In genomic region chr10:2915412-2915811, GRCh38 we compare ENCODE assay signal across 2 cellular contexts.
TF ChIP-seq lines count a peak whose summit lies in the region.

No MANE protein-coding gene starts in this region.

TF ChIP-seq in IMR-90, 13 proteins besides CTCF, POLR2A, EP300 and RAD21:
- TF ChIP-seq NFE2L2 (IDR thresholded peaks at IDR 0.05; ENCODE audit: low read depth, low read length) (no peak), ELK1 (IDR thresholded peaks at IDR 0.05; ENCODE audit: borderline replicate concordance, low read depth, low read length) (no peak), BHLHE40 (IDR thresholded peaks at IDR 0.05; ENCODE audit: low read depth, low read length) (no peak), RCOR1 (IDR thresholded peaks at IDR 0.05; ENCODE audit: insufficient replicate concordance, low read length) (no peak), RFX5 (IDR thresholded peaks at IDR 0.05; ENCODE audit: low read depth, low read length) (no peak), MAZ (IDR thresholded peaks at IDR 0.05; ENCODE audit: borderline replicate concordance, low read depth, low read length) (no peak), MXI1 (IDR thresholded peaks at IDR 0.05; ENCODE audit: borderline replicate concordance, low read depth, low read length) (no peak), CEBPB (IDR thresholded peaks at IDR 0.05; ENCODE audit: low read depth, low read length) (no peak), MAFK (IDR thresholded peaks at IDR 0.05; ENCODE audit: low read depth, low read length) (no peak), USF2 (IDR thresholded peaks at IDR 0.05; ENCODE audit: low read depth, low read length) (no peak), FOS (IDR thresholded peaks at IDR 0.05; ENCODE audit: low read depth, low read length) (no peak), CHD1 (IDR thresholded peaks at IDR 0.05; ENCODE audit: low read depth, low read length) (no peak), SMC3 (IDR thresholded peaks at IDR 0.05; ENCODE audit: low read depth, low read length) (no peak)

TF ChIP-seq in H1, 55 proteins besides CTCF, POLR2A, EP300 and RAD21:
- TF ChIP-seq KDM1A (IDR thresholded peaks at IDR 0.05; ENCODE audit: borderline replicate concordance, low read length): no peak
- TF ChIP-seq CREB1 (IDR thresholded peaks at IDR 0.05): no peak
- TF ChIP-seq SIX5 (IDR thresholded peaks at IDR 0.05; ENCODE audit: low read depth, low read length): no peak
- TF ChIP-seq TAF7 (optimal IDR thresholded peaks at IDR 0.05; ENCODE audit: borderline replicate concordance, low read depth, low read length): no peak
- TF ChIP-seq SP1 (IDR thresholded peaks at IDR 0.05; ENCODE audit: low read depth, low read length): no peak
- no peak for TF ChIP-seq ZNF274 (IDR thresholded peaks at IDR 0.05; ENCODE audit: borderline replicate concordance, extremely low read depth, low read length)
- TF ChIP-seq SP2 (IDR thresholded peaks at IDR 0.05; ENCODE audit: low read length): no peak
- no peak for TF ChIP-seq POU5F1 (IDR thresholded peaks at IDR 0.05; ENCODE audit: low read depth, low read length)
- TF ChIP-seq HDAC6 (IDR thresholded peaks at IDR 0.05; ENCODE audit: low read depth, low read length): no peak
